ENCODE assay signal across 16 cellular contexts in genomic region chr11:27696961-27697360, GRCh38. TPM values are rescaled to one million over a fixed set of nuclear protein-coding genes. Genes with fewer than 3 reads are reported as not detected.
DNase-seq lines count a peak whose midpoint lies in the region; ATAC-seq and TF ChIP-seq lines count a peak whose summit lies in the region.
"Had no signal": no experiment of that assay in that cellular context is flagged by ENCODE, and none has a peak within 500 bp of the region (broad histone marks: within the 10 kb centered on the region; RNA-seq: fewer than 3 reads in every experiment).

No MANE protein-coding gene starts in this region.

- H3K27ac Mint-ChIP-seq in mesothelial cell of epicardium: peak overlapping the region; percentile 57
- H3K27ac Mint-ChIP-seq: activated naive CD8-positive, alpha-beta T cell had no signal

- H3K4me3 ChIP-seq in AG04450 (ENCODE audit: low read depth, low read length) (peak overlapping the region; percentile 91), HFF-Myc (replicated peaks; ENCODE audit: low read depth, low read length) (peak overlapping the region; percentile 96), brain microvascular endothelial cell (ENCODE audit: low read depth, low read length) (peak overlapping the region; percentile 21), esophagus squamous epithelium (no peak overlapping the region)
- H3K4me3 ChIP-seq: BLaER1, stomach had no signal

- no peaks in the 10 kb centered on the region; the same call in 1 of the 2 replicates for H3K9me3 ChIP-seq in AG04450 (ENCODE audit: control insufficient read depth, insufficient read depth, low read length)
- H3K9me3 ChIP-seq in esophagus squamous epithelium: no peaks in the 10 kb centered on the region
- H3K9me3 ChIP-seq: BLaER1, stomach had no signal

- no peak for DNase-seq in AG04450 (ENCODE audit: low read depth, low spot score)
- no peak for DNase-seq in HFF-Myc (ENCODE audit: extremely low read depth, low read depth)
- no peak for DNase-seq in brain microvascular endothelial cell
- no peak for DNase-seq in mesothelial cell of epicardium (ENCODE audit: low spot score in 2 of 2, unreplicated experiment in 2 of 2)
- no peak for DNase-seq in SHP77 treated with DMSO at 0.1 percent for 48 hours (lab: John Stamatoyannopoulos, UW)
- no peak for DNase-seq in esophagus squamous epithelium (lab: John Stamatoyannopoulos, UW)
- no peak for DNase-seq in ecto neural progenitor cell (ENCODE audit: low spot score)
- DNase-seq: activated CD4-positive, alpha-beta T cell treated with anti-CD3 and anti-CD28 coated beads, Interleukin-2, amount 50 U/mL, for 1 hour; activated T-cell treated with anti-CD3 and anti-CD28 coated beads, Interleukin-2, amount 50 U/mL, for 1 hour; cortex of kidney; NCI-H1694; Right ventricle myocardium superior; stomach had no signal

- peak overlapping the region; percentile 32 for H3K4me3 Mint-ChIP-seq in mesothelial cell of epicardium
- H3K4me3 Mint-ChIP-seq: activated naive CD8-positive, alpha-beta T cell had no signal

- H3K36me3 ChIP-seq in brain microvascular endothelial cell (replicated peaks): no peaks in the 10 kb centered on the region
- no peaks in the 10 kb centered on the region for H3K36me3 ChIP-seq in esophagus squamous epithelium
- H3K36me3 ChIP-seq: BLaER1, stomach had no signal

- H3K4me1 Mint-ChIP-seq in mesothelial cell of epicardium: peaks cover 56% of the 10 kb centered on the region

- WGBS in esophagus squamous epithelium, 2 donors: 39 to 44% methylated on average over 7 to 8 of the region's 8 CpGs

- no peaks in the 10 kb centered on the region for H3K9me3 Mint-ChIP-seq in mesothelial cell of epicardium

- no peaks in the 10 kb centered on the region for H3K36me3 Mint-ChIP-seq in mesothelial cell of epicardium

- H3K27me3 Mint-ChIP-seq in mesothelial cell of epicardium (ENCODE audit: low read depth): peaks cover 6% of the 10 kb centered on the region

- intact Hi-C loops in esophagus squamous epithelium (cut with DNase I): no loop called here

- peaks cover 20 to 36% (median 21%) of the 10 kb centered on the region in 3 donors for H3K4me1 ChIP-seq in esophagus squamous epithelium

- TF ChIP-seq CTCF in AG04450 (IDR thresholded peaks at IDR 0.05; ENCODE audit: low read depth, low read length) (no peak), HFF-Myc (IDR thresholded peaks at IDR 0.05; ENCODE audit: low read depth, low read length, missing control alignments) (no peak), brain microvascular endothelial cell (IDR thresholded peaks at IDR 0.05; ENCODE audit: low read depth, low read length, missing control alignments) (no peak), mesothelial cell of epicardium (IDR thresholded peaks at IDR 0.05; ENCODE audit: unreplicated experiment) (no peak), esophagus squamous epithelium (IDR thresholded peaks at IDR 0.05) (no peak)

- no peaks in the 10 kb centered on the region for H3K27me3 ChIP-seq in AG04450 (ENCODE audit: control insufficient read depth, insufficient read depth, low read length)
- no peaks in the 10 kb centered on the region for H3K27me3 ChIP-seq in brain microvascular endothelial cell (replicated peaks)
- H3K27me3 ChIP-seq in esophagus squamous epithelium: peaks cover 11 to 67% (median 14%) of the 10 kb centered on the region in 4 donors

- no peak for ATAC-seq in GM18909 (IDR thresholded peaks at IDR 0.05; ENCODE audit: poor library complexity, unreplicated experiment)

- CTCF ChIA-PET in AG04450 (lab: Charles Lee): interaction anchor here (0.7 to 1.0 kb wide), 4 partner anchors 19 to 420 kb away, joined by 3 to 6 read pairs (median 4); no protein-coding TSS in a partner anchor

- in situ Hi-C loops in brain microvascular endothelial cell (cut with HindIII; ENCODE audit: low pct_ligation_motif_present, low sequenced_read_pairs): no loop called here

- H3K27ac ChIP-seq in AG04450 (ENCODE audit: low read depth, low read length) (no peak overlapping the region), brain microvascular endothelial cell (peak overlapping the region; percentile 28), esophagus squamous epithelium (no peak overlapping the region)
- H3K27ac ChIP-seq: BLaER1, stomach had no signal

- POLR2A ChIA-PET in AG04450 (lab: Yijun Ruan, JAX): interaction anchor here (0.7 to 1.5 kb wide), 6 partner anchors 22 to 1489 kb away, joined by 3 to 5 read pairs (median 3); partner anchors contain the start of genes KIF18A and METTL15

- TF ChIP-seq POLR2A in esophagus squamous epithelium (IDR thresholded peaks at IDR 0.05): no peak

RNA-seq across cellular contexts. Expression of gene BDNF, which starts 3.3 kb away (rescaled TPM):
- 72.0 and 85.6 TPM in 2 replicates for polyA plus RNA-seq in AG04450 (2011; rRNA removed)
- 90.8 and 105 TPM in 2 replicates for polyA minus RNA-seq in AG04450 (2011; rRNA and poly(A)+ RNA removed)
- total RNA-seq in mesothelial cell of epicardium: 7.1 to 8.5 TPM (median 7.9 TPM) in 3 replicates
- 1 to 10 TPM in 1 of 4 donors, under 1 TPM in 3; 0.15 to 1.1 (median 0.84) TPM for total RNA-seq in esophagus squamous epithelium

Comparison
In these comparisons a context has a peak if more than half of its experiments do, and no peak if none do; other contexts are left out.
1. H3K4me3 ChIP-seq: peak in AG04450 (single experiment), HFF-Myc (single experiment) and brain microvascular endothelial cell (single experiment); none in esophagus squamous epithelium (0 of 4).